Comparison of ENCODE assay signal across 11 cellular contexts in the genomic region with DNA sequence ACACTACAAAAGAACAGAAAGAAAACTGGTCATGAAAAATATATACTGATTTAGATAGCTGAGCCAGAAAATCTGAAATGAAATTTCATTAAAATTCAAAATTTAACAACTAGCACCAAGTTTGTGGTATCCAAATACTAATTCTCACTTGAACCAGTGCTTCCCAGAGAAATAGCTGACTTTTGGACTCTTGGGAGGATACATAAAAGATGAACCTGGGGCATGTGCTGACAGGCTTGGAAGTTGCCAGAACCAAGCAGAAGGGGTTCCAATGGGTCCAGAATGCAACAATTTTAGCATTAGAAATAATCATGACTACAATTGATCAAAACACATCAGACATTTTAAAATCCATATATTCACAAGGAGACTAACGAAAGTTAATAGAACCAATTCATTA.
"Had no signal": no experiment of that assay in that cellular context is flagged by ENCODE, and none has a peak within 500 bp of the region (broad histone marks: within the 10 kb centered on the region; RNA-seq: fewer than 3 reads in every experiment).

No MANE protein-coding gene starts in this region.

- H3K9ac ChIP-seq: GM23248 had no signal

- DNase-seq: GM23248, GOT3, H7, H9, HCEC 1CT, HFFc6 had no signal

- FAIRE-seq: H1, H54 had no signal

- ATAC-seq: GM23338, HCT116 had no signal

- H3K4me3 ChIP-seq: GM23248, GM23338, HAP-1 had no signal

- H2AFZ ChIP-seq: GM23248, GM23338 had no signal

- H3K36me3 ChIP-seq: HAP-1 had no signal

- H3K9me3 ChIP-seq: HAP-1 had no signal

- H3K4me1 ChIP-seq: HAP-1 had no signal

- H3K27ac ChIP-seq: GM23248 had no signal

- H3K4me2 ChIP-seq: GM23338 had no signal
